ENCODE assay signal across 25 cellular contexts in genomic region chr7:74582447-74583039, GRCh38.
"Had no signal": no experiment of that assay in that cellular context is flagged by ENCODE, and none has a peak within 500 bp of the region (broad histone marks: within the 10 kb centered on the region; RNA-seq: fewer than 3 reads in every experiment).

No MANE protein-coding gene starts in this region.

- H3K27ac ChIP-seq: coronary artery, heart right ventricle, left lung, prostate gland, right atrium auricular region, sigmoid colon, spleen, thoracic aorta, transverse colon had no signal

- DNase-seq: dermis blood vessel endothelial cell; effector memory CD4-positive, alpha-beta T cell; foreskin melanocyte; glutamatergic neuron; heart right ventricle; hippocampal formation; left cardiac atrium; left lung; mesenchymal stem cell; midbrain; naive thymus-derived CD8-positive, alpha-beta T cell; nephron progenitor cell; nucleus accumbens; sigmoid colon; spleen; stimulated activated CD4-positive, alpha-beta T cell treated with anti-CD3 and anti-CD28 coated beads, Interleukin-4, amount 100 ng/mL, for 4 hours; stimulated activated naive CD8-positive, alpha-beta T cell treated with anti-CD3 and anti-CD28 coated beads, Interleukin-15, Interleukin-2, amounts not matched to agents 100 U/mL and 50 U/mL, for 24 hours; substantia nigra; transverse colon had no signal

- H3K36me3 ChIP-seq: heart right ventricle, left lung, prostate gland, right atrium auricular region, spleen, thoracic aorta, transverse colon had no signal

- H3K9me3 ChIP-seq: heart right ventricle, left lung, prostate gland, right atrium auricular region, sigmoid colon, spleen, thoracic aorta, transverse colon had no signal

- ATAC-seq: heart right ventricle; left cardiac atrium; left lung; naive thymus-derived CD8-positive, alpha-beta T cell; stimulated activated memory B cell treated with anti-CD40 and anti-IgM and Interleukin-4, amounts not matched to agents 10 μg/mL and 1 μg/mL and 100 μg/mL, for 72 hours; stimulated activated naive CD8-positive, alpha-beta T cell treated with anti-CD3 and anti-CD28 coated beads, Interleukin-15, Interleukin-2, amounts not matched to agents 100 U/mL and 50 U/mL, for 24 hours had no signal

- H3K4me1 ChIP-seq: prostate gland had no signal

- H3K27me3 ChIP-seq: heart right ventricle, left lung, right atrium auricular region, sigmoid colon, spleen, transverse colon had no signal

- H3K4me3 ChIP-seq: coronary artery, heart right ventricle, left lung, prostate gland, right atrium auricular region, sigmoid colon, spleen, thoracic aorta, transverse colon had no signal

- FAIRE-seq: islet of Langerhans had no signal
